ENCODE assay signal across 8 cellular contexts in genomic region chr11:74949748-74950127, GRCh38. TPM values are rescaled to one million over a fixed set of nuclear protein-coding genes. Genes with fewer than 3 reads are reported as not detected.
A peak's percentile ranks its signal among the peaks of the same experiment; 100 is the strongest.
DNase-seq lines count a peak whose midpoint lies in the region; ATAC-seq lines count a peak whose summit lies in the region.

No MANE protein-coding gene starts in this region.

- peak overlapping the region; percentile 89 for H3K27ac Mint-ChIP-seq in activated CD4-positive, alpha-beta T cell treated with anti-CD3 and anti-CD28 coated beads, Interleukin-2, amount 10 ng/mL, durations not matched to agents 24 days and 14 days
- peak overlapping the region; percentile 96 for H3K27ac Mint-ChIP-seq in activated T-helper 1 cell treated with anti-CD3 and anti-CD28 coated beads, Interleukin-12 subunit alpha, Interleukin-12 subunit beta, Interleukin-2, Interleukin-4 antibody, amounts not matched to agents 30 ng/mL and 10 ng/mL and 1 ng/mL, durations not matched to agents 14 hours and 24 hours and 36 hours
- peak overlapping the region; percentile 99 for H3K27ac Mint-ChIP-seq in stimulated activated naive CD8-positive, alpha-beta T cell treated with anti-CD3 and anti-CD28 coated beads, Interleukin-15, amount 100 ng/mL, for 72 hours

- peak overlapping the region; percentile 71 for H3K4me3 ChIP-seq in iPS-15b (ENCODE audit: low read depth, low read length)

- no peaks in the 10 kb centered on the region for H3K27me3 Mint-ChIP-seq in activated CD4-positive, alpha-beta T cell treated with anti-CD3 and anti-CD28 coated beads, Interleukin-2, amount 10 ng/mL, durations not matched to agents 24 days and 14 days
- H3K27me3 Mint-ChIP-seq in activated T-helper 1 cell treated with anti-CD3 and anti-CD28 coated beads, Interleukin-12 subunit alpha, Interleukin-12 subunit beta, Interleukin-2, Interleukin-4 antibody, amounts not matched to agents 30 ng/mL and 10 ng/mL and 1 ng/mL, durations not matched to agents 14 hours and 24 hours and 36 hours (ENCODE audit: insufficient read depth): no peaks in the 10 kb centered on the region
- no peaks in the 10 kb centered on the region for H3K27me3 Mint-ChIP-seq in stimulated activated naive CD8-positive, alpha-beta T cell treated with anti-CD3 and anti-CD28 coated beads, Interleukin-15, amount 100 ng/mL, for 72 hours

- no peak for DNase-seq in activated CD4-positive, alpha-beta T cell treated with anti-CD3 and anti-CD28 coated beads, Interleukin-2, amount 10 ng/mL, durations not matched to agents 24 days and 14 days
- DNase-seq in activated CD4-positive, alpha-beta T cell treated with anti-CD3 and anti-CD28 coated beads for 1 hour: no peak
- no peak for DNase-seq in activated T-helper 1 cell treated with anti-CD3 and anti-CD28 coated beads, Interleukin-12 subunit alpha, Interleukin-12 subunit beta, Interleukin-2, Interleukin-4 antibody, amounts not matched to agents 30 ng/mL and 10 ng/mL and 1 ng/mL, durations not matched to agents 14 hours and 24 hours and 36 hours (ENCODE audit: low spot score)
- DNase-seq in stimulated activated naive CD8-positive, alpha-beta T cell treated with anti-CD3 and anti-CD28 coated beads, Interleukin-15, amount 100 ng/mL, for 72 hours: no peak
- no peak for DNase-seq in NCI-H2107 (lab: John Stamatoyannopoulos, UW)

- no peaks in the 10 kb centered on the region for H3K9me3 ChIP-seq in iPS-15b (ENCODE audit: control insufficient read depth, insufficient read depth, low read length)

- no peaks in the 10 kb centered on the region for H3K9me3 Mint-ChIP-seq in activated CD4-positive, alpha-beta T cell treated with anti-CD3 and anti-CD28 coated beads, Interleukin-2, amount 10 ng/mL, durations not matched to agents 24 days and 14 days
- H3K9me3 Mint-ChIP-seq in activated T-helper 1 cell treated with anti-CD3 and anti-CD28 coated beads, Interleukin-12 subunit alpha, Interleukin-12 subunit beta, Interleukin-2, Interleukin-4 antibody, amounts not matched to agents 30 ng/mL and 10 ng/mL and 1 ng/mL, durations not matched to agents 14 hours and 24 hours and 36 hours: no peaks in the 10 kb centered on the region
- no peaks in the 10 kb centered on the region for H3K9me3 Mint-ChIP-seq in stimulated activated naive CD8-positive, alpha-beta T cell treated with anti-CD3 and anti-CD28 coated beads, Interleukin-15, amount 100 ng/mL, for 72 hours

- intact Hi-C loops in activated CD4-positive, alpha-beta T cell treated with anti-CD3 and anti-CD28 coated beads, Interleukin-2, amount 10 ng/mL, durations not matched to agents 24 days and 14 days (cut with micrococcal nuclease): loop anchor here (1.0 to 2.0 kb wide), 4 partner anchors 21 to 291 kb away; partner anchors contain the start of genes NEU3, RNF169 and TPBGL
- intact Hi-C loops in activated T-helper 1 cell treated with anti-CD3 and anti-CD28 coated beads, Interleukin-12 subunit alpha, Interleukin-12 subunit beta, Interleukin-2, Interleukin-4 antibody, amounts not matched to agents 30 ng/mL and 10 ng/mL and 1 ng/mL, durations not matched to agents 14 hours and 24 hours and 36 hours (cut with micrococcal nuclease): loop anchor here (1.0 to 10.0 kb wide), 11 partner anchors 20 to 1805 kb away; partner anchors contain the start of genes FCHSD2, LIPT2, NEU3 and PGM2L1

- H3K4me1 ChIP-seq in iPS-15b (ENCODE audit: control insufficient read depth, insufficient read depth, low read length): no peaks in the 10 kb centered on the region

- H3K4me1 Mint-ChIP-seq in activated CD4-positive, alpha-beta T cell treated with anti-CD3 and anti-CD28 coated beads, Interleukin-2, amount 10 ng/mL, durations not matched to agents 24 days and 14 days: peaks cover 38% of the 10 kb centered on the region
- H3K4me1 Mint-ChIP-seq in activated T-helper 1 cell treated with anti-CD3 and anti-CD28 coated beads, Interleukin-12 subunit alpha, Interleukin-12 subunit beta, Interleukin-2, Interleukin-4 antibody, amounts not matched to agents 30 ng/mL and 10 ng/mL and 1 ng/mL, durations not matched to agents 14 hours and 24 hours and 36 hours (ENCODE audit: low read depth): peaks cover 48% of the 10 kb centered on the region
- peaks cover 40% of the 10 kb centered on the region for H3K4me1 Mint-ChIP-seq in stimulated activated naive CD8-positive, alpha-beta T cell treated with anti-CD3 and anti-CD28 coated beads, Interleukin-15, amount 100 ng/mL, for 72 hours

- H3K4me3 Mint-ChIP-seq in activated CD4-positive, alpha-beta T cell treated with anti-CD3 and anti-CD28 coated beads, Interleukin-2, amount 10 ng/mL, durations not matched to agents 24 days and 14 days: peak overlapping the region; percentile 91
- H3K4me3 Mint-ChIP-seq in activated T-helper 1 cell treated with anti-CD3 and anti-CD28 coated beads, Interleukin-12 subunit alpha, Interleukin-12 subunit beta, Interleukin-2, Interleukin-4 antibody, amounts not matched to agents 30 ng/mL and 10 ng/mL and 1 ng/mL, durations not matched to agents 14 hours and 24 hours and 36 hours: peak overlapping the region; percentile 96
- peak overlapping the region; percentile 91 to 97 for H3K4me3 Mint-ChIP-seq in stimulated activated naive CD8-positive, alpha-beta T cell treated with anti-CD3 and anti-CD28 coated beads, Interleukin-15, amount 100 ng/mL, for 72 hours

- H3K27me3 ChIP-seq in iPS-15b (ENCODE audit: control insufficient read depth, insufficient read depth, low read length): no peaks in the 10 kb centered on the region

- ATAC-seq in stimulated activated naive CD8-positive, alpha-beta T cell treated with anti-CD3 and anti-CD28 coated beads, Interleukin-15, amount 100 ng/mL, for 72 hours: no peak
- ATAC-seq in HG03342 (IDR thresholded peaks at IDR 0.05; ENCODE audit: unreplicated experiment) (no peak), HG03135 (IDR thresholded peaks at IDR 0.05; ENCODE audit: unreplicated experiment) (no peak)

- H3K36me3 Mint-ChIP-seq in activated CD4-positive, alpha-beta T cell treated with anti-CD3 and anti-CD28 coated beads, Interleukin-2, amount 10 ng/mL, durations not matched to agents 24 days and 14 days (ENCODE audit: low read depth): peaks cover 39% of the 10 kb centered on the region
- peaks cover 31% of the 10 kb centered on the region for H3K36me3 Mint-ChIP-seq in activated T-helper 1 cell treated with anti-CD3 and anti-CD28 coated beads, Interleukin-12 subunit alpha, Interleukin-12 subunit beta, Interleukin-2, Interleukin-4 antibody, amounts not matched to agents 30 ng/mL and 10 ng/mL and 1 ng/mL, durations not matched to agents 14 hours and 24 hours and 36 hours (ENCODE audit: low read depth)

- H3K9ac ChIP-seq in iPS-15b (ENCODE audit: low read depth, low read length): peak overlapping the region; percentile 96

- no peaks in the 10 kb centered on the region for H3K36me3 ChIP-seq in iPS-15b (ENCODE audit: control insufficient read depth, insufficient read depth, low read length)

RNA-seq across cellular contexts. Expression of gene SPCS2, which starts 0.7 kb away (rescaled TPM):
- 154 and 169 TPM in 2 replicates for total RNA-seq in activated CD4-positive, alpha-beta T cell treated with anti-CD3 and anti-CD28 coated beads, Interleukin-2, amount 10 ng/mL, durations not matched to agents 24 days and 14 days
- 167 and 172 TPM in 2 replicates for total RNA-seq in activated T-helper 1 cell treated with anti-CD3 and anti-CD28 coated beads, Interleukin-12 subunit alpha, Interleukin-12 subunit beta, Interleukin-2, Interleukin-4 antibody, amounts not matched to agents 30 ng/mL and 10 ng/mL and 1 ng/mL, durations not matched to agents 14 hours and 24 hours and 36 hours

RNA-seq across cellular contexts. Expression of gene XRRA1, which starts 0.8 kb away (rescaled TPM):
- total RNA-seq in activated CD4-positive, alpha-beta T cell treated with anti-CD3 and anti-CD28 coated beads, Interleukin-2, amount 10 ng/mL, durations not matched to agents 24 days and 14 days: 11.0 and 11.4 TPM in 2 replicates
- total RNA-seq in activated T-helper 1 cell treated with anti-CD3 and anti-CD28 coated beads, Interleukin-12 subunit alpha, Interleukin-12 subunit beta, Interleukin-2, Interleukin-4 antibody, amounts not matched to agents 30 ng/mL and 10 ng/mL and 1 ng/mL, durations not matched to agents 14 hours and 24 hours and 36 hours: 8.6 and 9.0 TPM in 2 replicates

RNA-seq across cellular contexts. Expression of gene NEU3, which starts 39.0 kb away (rescaled TPM):
- 15.1 and 16.3 TPM in 2 replicates for total RNA-seq in activated CD4-positive, alpha-beta T cell treated with anti-CD3 and anti-CD28 coated beads, Interleukin-2, amount 10 ng/mL, durations not matched to agents 24 days and 14 days
- 16.3 and 16.9 TPM in 2 replicates for total RNA-seq in activated T-helper 1 cell treated with anti-CD3 and anti-CD28 coated beads, Interleukin-12 subunit alpha, Interleukin-12 subunit beta, Interleukin-2, Interleukin-4 antibody, amounts not matched to agents 30 ng/mL and 10 ng/mL and 1 ng/mL, durations not matched to agents 14 hours and 24 hours and 36 hours
